29 cellular contexts compared by ENCODE assay signal in genomic region chr2:73701968-73702665, GRCh38. TPM values are rescaled to one million over a fixed set of nuclear protein-coding genes. Genes with fewer than 3 reads are reported as not detected.
DNase-seq lines count a peak whose midpoint lies in the region; ATAC-seq and TF ChIP-seq lines count a peak whose summit lies in the region.
"Had no signal": no experiment of that assay in that cellular context is flagged by ENCODE, and none has a peak within 500 bp of the region (broad histone marks: within the 10 kb centered on the region; RNA-seq: fewer than 3 reads in every experiment).

No MANE protein-coding gene starts in this region.

- intact Hi-C loops in body of pancreas (cut with DNase I), result no loop called here

- peaks cover 6% of the 10 kb centered on the region for H3K9me3 Mint-ChIP-seq in glutamatergic neuron (ENCODE audit: unreplicated experiment)
- H3K9me3 Mint-ChIP-seq: activated naive CD8-positive, alpha-beta T cell treated with anti-CD3 and anti-CD28 coated beads, Interleukin-2, amount 50 U/mL, for 24 hours; stimulated activated naive CD8-positive, alpha-beta T cell treated with anti-CD3 and anti-CD28 coated beads, Interleukin-15, amount 100 ng/mL, for 72 hours had no signal

- H3K4me1 ChIP-seq in body of pancreas, result peaks cover 15% of the 10 kb centered on the region
- H3K4me1 ChIP-seq: BLaER1, tibial artery had no signal

- ATAC-seq in body of pancreas (peak; percentile 63), left lobe of liver (peak; percentile 84), HG03520 (IDR thresholded peaks at IDR 0.05; ENCODE audit: unreplicated experiment) (no peak)
- ATAC-seq: activated naive CD8-positive, alpha-beta T cell treated with anti-CD3 and anti-CD28 coated beads, Interleukin-2, amount 50 U/mL, for 24 hours; stimulated activated naive CD8-positive, alpha-beta T cell treated with anti-CD3 and anti-CD28 coated beads, Interleukin-15, amount 100 ng/mL, for 72 hours had no signal

- H3K27ac Mint-ChIP-seq in glutamatergic neuron (ENCODE audit: unreplicated experiment), result no peak overlapping the region
- H3K27ac Mint-ChIP-seq: activated naive CD8-positive, alpha-beta T cell treated with anti-CD3 and anti-CD28 coated beads, Interleukin-2, amount 50 U/mL, for 24 hours had no signal

- no peaks in the 10 kb centered on the region for H3K9me3 ChIP-seq in body of pancreas
- H3K9me3 ChIP-seq: tibial artery had no signal

- H3K27me3 Mint-ChIP-seq in glutamatergic neuron (ENCODE audit: unreplicated experiment), result peaks cover 9% of the 10 kb centered on the region

- H3K27ac ChIP-seq in body of pancreas, result peak overlapping the region in 3 of 4 donors; percentile 37 to 42 (median 42)
- H3K27ac ChIP-seq: BLaER1, epithelial cell of prostate, PC-9, tibial artery, WERI-Rb-1 had no signal

- no peak overlapping the region for H3K4me3 Mint-ChIP-seq in glutamatergic neuron (ENCODE audit: unreplicated experiment)
- H3K4me3 Mint-ChIP-seq: activated naive CD8-positive, alpha-beta T cell treated with anti-CD3 and anti-CD28 coated beads, Interleukin-2, amount 50 U/mL, for 24 hours; stimulated activated naive CD8-positive, alpha-beta T cell treated with anti-CD3 and anti-CD28 coated beads, Interleukin-15, amount 100 ng/mL, for 72 hours had no signal

- no peaks in the 10 kb centered on the region for H3K36me3 ChIP-seq in body of pancreas (replicated peaks in 1 of 2; ENCODE audit: insufficient read depth in 1 of 2, low read depth in 2 of 2)
- H3K36me3 ChIP-seq: BLaER1, tibial artery, WERI-Rb-1 had no signal

- in situ Hi-C loops in Caki2 (cut with HindIII; ENCODE audit: low pct_unique_long_range_greater_than_20kb, low sequenced_read_pairs), result no loop called here

- DNase-seq in Caki2 (ENCODE audit: low read depth) (peak; percentile 4), body of pancreas (peak; percentile 37 to 65 (median 54)), left lobe of liver (ENCODE audit: low spot score) (peak; percentile 95), renal cortical epithelial cell (ENCODE audit: low read depth) (peak; percentile 38), glutamatergic neuron (no peak), NCI-H2029 treated with DMSO at 0.1 percent for 48 hours (lab: John Stamatoyannopoulos, UW) (no peak), UCSD-AML1 (lab: John Stamatoyannopoulos, UW; ENCODE audit: unreplicated experiment) (no peak)
- DNase-seq: activated CD4-positive, alpha-beta T cell treated with anti-CD3 and anti-CD28 coated beads for 48 hours; activated CD8-positive, alpha-beta memory T cell treated with anti-CD3 and anti-CD28 coated beads for 24 hours; activated gamma-delta T cell; activated naive CD8-positive, alpha-beta T cell treated with anti-CD3 and anti-CD28 coated beads, Interleukin-2, amount 50 U/mL, for 24 hours; cerebellar nuclear complex; DMS79 treated with DMSO at 0.1 percent for 48 hours; NCI-H187; NCI-H524; NK-92 treated with Interleukin-12 subunit alpha and Interleukin-12 subunit beta, amount 100 ng/mL, for 24 hours; SHP77 treated with DMSO at 0.1 percent for 48 hours; stimulated activated CD4-positive, alpha-beta T cell treated with anti-CD3 and anti-CD28 coated beads, Interleukin-1b, Interleukin-23, amount 100 ng/mL, for 48 hours; stimulated activated CD8-positive, alpha-beta memory T cell treated with anti-CD3 and anti-CD28 coated beads, Interleukin-4, amount 100 ng/mL, for 48 hours; stimulated activated naive CD8-positive, alpha-beta T cell treated with anti-CD3 and anti-CD28 coated beads, Interleukin-15, amount 100 ng/mL, for 72 hours; tibial artery; WERI-Rb-1 had no signal

- 57 to 61% methylated on average over 8 of the region's 8 CpGs for WGBS in body of pancreas, 2 donors

- H3K36me3 Mint-ChIP-seq in glutamatergic neuron (ENCODE audit: unreplicated experiment), result no peaks in the 10 kb centered on the region

- no peaks in the 10 kb centered on the region for H3K4me1 Mint-ChIP-seq in glutamatergic neuron (ENCODE audit: low read depth, unreplicated experiment)
- H3K4me1 Mint-ChIP-seq: activated naive CD8-positive, alpha-beta T cell treated with anti-CD3 and anti-CD28 coated beads, Interleukin-2, amount 50 U/mL, for 24 hours; stimulated activated naive CD8-positive, alpha-beta T cell treated with anti-CD3 and anti-CD28 coated beads, Interleukin-15, amount 100 ng/mL, for 72 hours had no signal

- H3K4me3 ChIP-seq in body of pancreas, result no peak overlapping the region
- H3K4me3 ChIP-seq: BLaER1, PC-9, smooth muscle cell, tibial artery had no signal

- H3K27me3 ChIP-seq in body of pancreas, result no peaks in the 10 kb centered on the region
- H3K27me3 ChIP-seq: BLaER1, tibial artery had no signal

- no peak for TF ChIP-seq POLR2A in body of pancreas (IDR thresholded peaks at IDR 0.05)

- TF ChIP-seq CTCF in body of pancreas (IDR thresholded peaks at IDR 0.05) (no peak), glutamatergic neuron (IDR thresholded peaks at IDR 0.05; ENCODE audit: partially characterized antibody, unreplicated experiment) (no peak)

RNA-seq across cellular contexts. Expression of gene TPRKB, which starts 35.0 kb away (rescaled TPM):
- 41.7 and 52.6 TPM in 2 replicates for total RNA-seq in Caki2 (2014; rRNA removed; shearing (Covaris generic); ENCODE audit: low replicate concordance)
- total RNA-seq in body of pancreas (10 to 100 TPM; 12.5 to 14.5 TPM), left lobe of liver (8.6 TPM), renal cortical epithelial cell (23.4 and 53.3 TPM in 2 replicates), glutamatergic neuron (ENCODE audit: unreplicated experiment) (27.2 TPM)

RNA-seq across cellular contexts. Expression of gene NAT8, which starts 59.9 kb away (rescaled TPM):
- total RNA-seq in Caki2 (2014; rRNA removed; shearing (Covaris generic); ENCODE audit: low replicate concordance), result not detected in 2 replicates
- total RNA-seq in body of pancreas (not detected), left lobe of liver (26.3 TPM), renal cortical epithelial cell (0.69 and 14.4 TPM in 2 replicates), glutamatergic neuron (ENCODE audit: unreplicated experiment) (not detected)
- total RNA-seq: glomerular endothelial cell, myocyte, PC-9, smooth muscle cell had no signal

Comparison
In these comparisons a context has a peak if more than half of its experiments do, and no peak if none do; other contexts are left out.
1. DNase-seq: peak in Caki2 (single experiment), body of pancreas (4 of 4), left lobe of liver (single experiment) and renal cortical epithelial cell (single experiment); none in glutamatergic neuron (single experiment), NCI-H2029 treated with DMSO at 0.1 percent for 48 hours (single experiment) and UCSD-AML1 (single experiment).